In the genomic region with DNA sequence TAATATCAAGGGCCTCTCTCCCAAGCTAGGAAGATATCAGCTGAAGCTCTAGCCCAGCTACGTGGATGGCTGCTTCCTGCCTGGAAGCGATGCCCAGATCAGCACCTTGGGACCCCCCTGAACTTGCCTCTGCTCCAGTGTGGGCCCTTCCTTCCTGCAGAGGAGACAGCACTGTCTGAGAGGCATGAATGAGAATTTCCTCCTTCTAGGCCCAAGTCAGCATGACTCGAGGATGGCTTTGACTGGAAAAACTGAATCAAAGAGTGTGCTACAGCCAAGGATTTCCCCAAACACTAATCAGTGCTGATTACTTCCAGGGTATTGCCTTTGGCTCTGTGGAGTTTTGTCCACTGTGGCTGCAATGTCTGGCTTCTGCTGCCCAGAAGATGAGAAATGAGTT, we compare ENCODE assay signal across 1 cellular context.
TF ChIP-seq lines count a peak whose summit lies in the region.

No MANE protein-coding gene starts in this region.

TF ChIP-seq in H1, 55 proteins besides CTCF, POLR2A, EP300 and RAD21:
- no peak for TF ChIP-seq CHD1 (IDR thresholded peaks at IDR 0.05; ENCODE audit: low read depth, low read length)
- TF ChIP-seq TAF1 (IDR thresholded peaks at IDR 0.05; ENCODE audit: low read depth, low read length): no peak
- TF ChIP-seq PHF8 (conservative IDR thresholded peaks at IDR 0.05; ENCODE audit: low read depth, low read length): no peak
- no peak for TF ChIP-seq FOSL1 (IDR thresholded peaks at IDR 0.05; ENCODE audit: insufficient read depth, low read depth, low read length)
- no peak for TF ChIP-seq RXRA (IDR thresholded peaks at IDR 0.05; ENCODE audit: insufficient read depth, low read depth, low read length)
- TF ChIP-seq BACH1 (IDR thresholded peaks at IDR 0.05; ENCODE audit: low read length): no peak
- TF ChIP-seq CBX5 (IDR thresholded peaks at IDR 0.05; ENCODE audit: low read depth, low read length): no peak
- no peak for TF ChIP-seq KDM4A (IDR thresholded peaks at IDR 0.05; ENCODE audit: low read depth, low read length, severe bottlenecking)
- TF ChIP-seq, protein P1, sequence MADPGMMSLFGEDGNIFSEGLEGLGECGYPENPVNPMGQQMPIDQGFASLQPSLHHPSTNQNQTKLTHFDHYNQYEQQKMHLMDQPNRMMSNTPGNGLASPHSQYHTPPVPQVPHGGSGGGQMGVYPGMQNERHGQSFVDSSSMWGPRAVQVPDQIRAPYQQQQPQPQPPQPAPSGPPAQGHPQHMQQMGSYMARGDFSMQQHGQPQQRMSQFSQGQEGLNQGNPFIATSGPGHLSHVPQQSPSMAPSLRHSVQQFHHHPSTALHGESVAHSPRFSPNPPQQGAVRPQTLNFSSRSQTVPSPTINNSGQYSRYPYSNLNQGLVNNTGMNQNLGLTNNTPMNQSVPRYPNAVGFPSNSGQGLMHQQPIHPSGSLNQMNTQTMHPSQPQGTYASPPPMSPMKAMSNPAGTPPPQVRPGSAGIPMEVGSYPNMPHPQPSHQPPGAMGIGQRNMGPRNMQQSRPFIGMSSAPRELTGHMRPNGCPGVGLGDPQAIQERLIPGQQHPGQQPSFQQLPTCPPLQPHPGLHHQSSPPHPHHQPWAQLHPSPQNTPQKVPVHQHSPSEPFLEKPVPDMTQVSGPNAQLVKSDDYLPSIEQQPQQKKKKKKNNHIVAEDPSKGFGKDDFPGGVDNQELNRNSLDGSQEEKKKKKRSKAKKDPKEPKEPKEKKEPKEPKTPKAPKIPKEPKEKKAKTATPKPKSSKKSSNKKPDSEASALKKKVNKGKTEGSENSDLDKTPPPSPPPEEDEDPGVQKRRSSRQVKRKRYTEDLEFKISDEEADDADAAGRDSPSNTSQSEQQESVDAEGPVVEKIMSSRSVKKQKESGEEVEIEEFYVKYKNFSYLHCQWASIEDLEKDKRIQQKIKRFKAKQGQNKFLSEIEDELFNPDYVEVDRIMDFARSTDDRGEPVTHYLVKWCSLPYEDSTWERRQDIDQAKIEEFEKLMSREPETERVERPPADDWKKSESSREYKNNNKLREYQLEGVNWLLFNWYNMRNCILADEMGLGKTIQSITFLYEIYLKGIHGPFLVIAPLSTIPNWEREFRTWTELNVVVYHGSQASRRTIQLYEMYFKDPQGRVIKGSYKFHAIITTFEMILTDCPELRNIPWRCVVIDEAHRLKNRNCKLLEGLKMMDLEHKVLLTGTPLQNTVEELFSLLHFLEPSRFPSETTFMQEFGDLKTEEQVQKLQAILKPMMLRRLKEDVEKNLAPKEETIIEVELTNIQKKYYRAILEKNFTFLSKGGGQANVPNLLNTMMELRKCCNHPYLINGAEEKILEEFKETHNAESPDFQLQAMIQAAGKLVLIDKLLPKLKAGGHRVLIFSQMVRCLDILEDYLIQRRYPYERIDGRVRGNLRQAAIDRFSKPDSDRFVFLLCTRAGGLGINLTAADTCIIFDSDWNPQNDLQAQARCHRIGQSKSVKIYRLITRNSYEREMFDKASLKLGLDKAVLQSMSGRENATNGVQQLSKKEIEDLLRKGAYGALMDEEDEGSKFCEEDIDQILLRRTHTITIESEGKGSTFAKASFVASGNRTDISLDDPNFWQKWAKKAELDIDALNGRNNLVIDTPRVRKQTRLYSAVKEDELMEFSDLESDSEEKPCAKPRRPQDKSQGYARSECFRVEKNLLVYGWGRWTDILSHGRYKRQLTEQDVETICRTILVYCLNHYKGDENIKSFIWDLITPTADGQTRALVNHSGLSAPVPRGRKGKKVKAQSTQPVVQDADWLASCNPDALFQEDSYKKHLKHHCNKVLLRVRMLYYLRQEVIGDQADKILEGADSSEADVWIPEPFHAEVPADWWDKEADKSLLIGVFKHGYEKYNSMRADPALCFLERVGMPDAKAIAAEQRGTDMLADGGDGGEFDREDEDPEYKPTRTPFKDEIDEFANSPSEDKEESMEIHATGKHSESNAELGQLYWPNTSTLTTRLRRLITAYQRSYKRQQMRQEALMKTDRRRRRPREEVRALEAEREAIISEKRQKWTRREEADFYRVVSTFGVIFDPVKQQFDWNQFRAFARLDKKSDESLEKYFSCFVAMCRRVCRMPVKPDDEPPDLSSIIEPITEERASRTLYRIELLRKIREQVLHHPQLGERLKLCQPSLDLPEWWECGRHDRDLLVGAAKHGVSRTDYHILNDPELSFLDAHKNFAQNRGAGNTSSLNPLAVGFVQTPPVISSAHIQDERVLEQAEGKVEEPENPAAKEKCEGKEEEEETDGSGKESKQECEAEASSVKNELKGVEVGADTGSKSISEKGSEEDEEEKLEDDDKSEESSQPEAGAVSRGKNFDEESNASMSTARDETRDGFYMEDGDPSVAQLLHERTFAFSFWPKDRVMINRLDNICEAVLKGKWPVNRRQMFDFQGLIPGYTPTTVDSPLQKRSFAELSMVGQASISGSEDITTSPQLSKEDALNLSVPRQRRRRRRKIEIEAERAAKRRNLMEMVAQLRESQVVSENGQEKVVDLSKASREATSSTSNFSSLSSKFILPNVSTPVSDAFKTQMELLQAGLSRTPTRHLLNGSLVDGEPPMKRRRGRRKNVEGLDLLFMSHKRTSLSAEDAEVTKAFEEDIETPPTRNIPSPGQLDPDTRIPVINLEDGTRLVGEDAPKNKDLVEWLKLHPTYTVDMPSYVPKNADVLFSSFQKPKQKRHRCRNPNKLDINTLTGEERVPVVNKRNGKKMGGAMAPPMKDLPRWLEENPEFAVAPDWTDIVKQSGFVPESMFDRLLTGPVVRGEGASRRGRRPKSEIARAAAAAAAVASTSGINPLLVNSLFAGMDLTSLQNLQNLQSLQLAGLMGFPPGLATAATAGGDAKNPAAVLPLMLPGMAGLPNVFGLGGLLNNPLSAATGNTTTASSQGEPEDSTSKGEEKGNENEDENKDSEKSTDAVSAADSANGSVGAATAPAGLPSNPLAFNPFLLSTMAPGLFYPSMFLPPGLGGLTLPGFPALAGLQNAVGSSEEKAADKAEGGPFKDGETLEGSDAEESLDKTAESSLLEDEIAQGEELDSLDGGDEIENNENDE (IDR thresholded peaks at IDR 0.05; ENCODE audit: insufficient replicate concordance, low read length): no peak
- TF ChIP-seq BRCA1 (IDR thresholded peaks at IDR 0.05; ENCODE audit: low read depth, low read length): no peak
- no peak for TF ChIP-seq POLR2AphosphoS5 (IDR thresholded peaks at IDR 0.05; ENCODE audit: low read depth, low read length)
- TF ChIP-seq HDAC6 (IDR thresholded peaks at IDR 0.05; ENCODE audit: low read depth, low read length): no peak
- no peak for TF ChIP-seq KDM1A (IDR thresholded peaks at IDR 0.05; ENCODE audit: borderline replicate concordance, low read length)
- no peak for TF ChIP-seq RFX5 (IDR thresholded peaks at IDR 0.05; ENCODE audit: borderline replicate concordance, low read depth, low read length)
- no peak for TF ChIP-seq JUN (IDR thresholded peaks at IDR 0.05; ENCODE audit: low read depth, low read length)
- TF ChIP-seq SP4 (IDR thresholded peaks at IDR 0.05; ENCODE audit: low read length): no peak
- TF ChIP-seq ZNF274 (IDR thresholded peaks at IDR 0.05; ENCODE audit: borderline replicate concordance, extremely low read depth, low read length): no peak
